In the genomic region with DNA sequence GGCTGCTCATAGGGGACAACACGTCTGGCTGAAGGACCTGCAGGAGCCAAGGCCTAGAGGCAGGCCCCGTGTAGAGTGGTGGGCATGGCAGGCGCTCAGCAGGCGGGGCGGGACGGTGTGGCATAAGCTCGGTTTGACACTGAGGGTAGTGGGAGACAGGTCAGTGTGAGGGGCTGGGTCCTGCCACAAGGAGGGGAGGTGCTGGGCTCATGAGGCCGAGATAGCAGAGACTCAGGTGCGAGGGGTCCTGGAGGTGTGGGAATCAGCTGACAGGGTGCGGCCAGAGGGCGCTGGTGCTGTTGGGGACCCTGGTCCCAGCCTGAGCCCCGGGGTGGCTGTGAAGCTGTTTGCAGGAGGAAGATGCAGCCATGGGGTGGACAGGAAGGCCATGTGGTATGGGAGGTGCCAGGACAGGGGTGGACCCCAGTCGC, we compare ENCODE assay signal across 27 cellular contexts. TPM values are rescaled to one million over a fixed set of nuclear protein-coding genes. Genes with fewer than 3 reads are reported as not detected.
DNase-seq lines count a peak whose midpoint lies in the region; ATAC-seq and TF ChIP-seq lines count a peak whose summit lies in the region.
"Had no signal": no experiment of that assay in that cellular context is flagged by ENCODE, and none has a peak within 500 bp of the region (broad histone marks: within the 10 kb centered on the region; RNA-seq: fewer than 3 reads in every experiment).

No MANE protein-coding gene starts in this region.

- TF ChIP-seq EP300 in sigmoid colon (IDR thresholded peaks at IDR 0.05), result no peak

- H3K4me1 ChIP-seq in left ventricle myocardium inferior (no peaks in the 10 kb centered on the region), lower lobe of right lung (no peaks in the 10 kb centered on the region), sigmoid colon (no peaks in the 10 kb centered on the region)
- no peaks in the 10 kb centered on the region for H3K4me1 ChIP-seq in CD8-positive, alpha-beta T cell (ENCODE audit: insufficient read depth, low read length)
- H3K4me1 ChIP-seq: BE2C, HAP-1 had no signal

- H3K4me1 Mint-ChIP-seq in glutamatergic neuron (ENCODE audit: low read depth, unreplicated experiment), result peaks cover 2% of the 10 kb centered on the region
- H3K4me1 Mint-ChIP-seq in CD8-positive, alpha-beta T cell (ENCODE audit: low read depth), result no peaks in the 10 kb centered on the region
- H3K4me1 Mint-ChIP-seq: CD4-positive, CD25-positive, alpha-beta regulatory T cell had no signal

- DNase-seq in cardiac septum (ENCODE audit: low spot score) (peak; percentile 63), left ventricle myocardium inferior (no peak), glutamatergic neuron (peak; percentile 2), lower lobe of right lung (peak; percentile 37), sigmoid colon (peak; percentile 41), DMS53 treated with DMSO at 0.1 percent for 48 hours (lab: John Stamatoyannopoulos, UW; ENCODE audit: unreplicated experiment) (no peak), DMS79 treated with DMSO at 0.1 percent for 48 hours (lab: John Stamatoyannopoulos, UW) (no peak)
- no peak for DNase-seq in CD8-positive, alpha-beta T cell
- DNase-seq: BE2C; CD4-positive, CD25-positive, alpha-beta regulatory T cell; COR-L47; DND-41; GM23248; MM.1S; NCI-H1092; NCI-H1436; NCI-H187 treated with DMSO at 0.1 percent for 48 hours; NCI-H2107; NCI-H446 treated with DMSO at 0.1 percent for 48 hours; NCI-H526 treated with DMSO at 0.1 percent for 48 hours; PC-3; SHP77 treated with DMSO at 0.1 percent for 48 hours had no signal

- WGBS in sigmoid colon, 2 donors, result 90 to 92% methylated on average over 13 of the region's 13 CpGs

- no peak for TF ChIP-seq POLR2A in sigmoid colon (IDR thresholded peaks at IDR 0.05)

- H3K36me3 ChIP-seq in left ventricle myocardium inferior (no peaks in the 10 kb centered on the region), lower lobe of right lung (no peaks in the 10 kb centered on the region), sigmoid colon (no peaks in the 10 kb centered on the region)
- no peaks in the 10 kb centered on the region for H3K36me3 ChIP-seq in CD8-positive, alpha-beta T cell (ENCODE audit: insufficient read depth, low read length)
- H3K36me3 ChIP-seq: BE2C, HAP-1 had no signal

- H3K27ac ChIP-seq in left ventricle myocardium inferior (replicated peaks) (no peak overlapping the region), lower lobe of right lung (no peak overlapping the region), sigmoid colon (no peak overlapping the region)
- no peak overlapping the region for H3K27ac ChIP-seq in CD8-positive, alpha-beta T cell (ENCODE audit: low read depth, low read length)
- H3K27ac ChIP-seq: GM23248 had no signal

- peaks cover 41% of the 10 kb centered on the region for H3K27me3 ChIP-seq in left ventricle myocardium inferior (ENCODE audit: low read depth)
- H3K27me3 ChIP-seq in lower lobe of right lung (ENCODE audit: low read depth), result no peaks in the 10 kb centered on the region
- H3K27me3 ChIP-seq in sigmoid colon, result no peaks in the 10 kb centered on the region
- no peaks in the 10 kb centered on the region for H3K27me3 ChIP-seq in CD8-positive, alpha-beta T cell (ENCODE audit: insufficient read depth, low read length)
- H3K27me3 ChIP-seq: BE2C had no signal

- no peak overlapping the region for H3K4me3 Mint-ChIP-seq in glutamatergic neuron (ENCODE audit: unreplicated experiment)
- H3K4me3 Mint-ChIP-seq in CD8-positive, alpha-beta T cell, result no peak overlapping the region
- H3K4me3 Mint-ChIP-seq: CD4-positive, CD25-positive, alpha-beta regulatory T cell had no signal

- ATAC-seq in lower lobe of right lung, result no peak
- no peak for ATAC-seq in CD8-positive, alpha-beta T cell
- ATAC-seq: K562, PC-3 had no signal

- intact Hi-C loops in cardiac septum (cut with DNase I) (no loop called here), left ventricle myocardium inferior (cut with micrococcal nuclease) (no loop called here), lower lobe of right lung (cut with DNase I) (no loop called here), sigmoid colon (cut with DNase I) (no loop called here)
- intact Hi-C loops in CD8-positive, alpha-beta T cell (cut with DNase I, micrococcal nuclease), result no loop called here

- peaks cover 3% of the 10 kb centered on the region for H3K9me3 Mint-ChIP-seq in glutamatergic neuron (ENCODE audit: unreplicated experiment)
- no peaks in the 10 kb centered on the region for H3K9me3 Mint-ChIP-seq in CD8-positive, alpha-beta T cell

- TF ChIP-seq CTCF in left ventricle myocardium inferior (IDR thresholded peaks at IDR 0.05; ENCODE audit: borderline replicate concordance) (no peak), glutamatergic neuron (IDR thresholded peaks at IDR 0.05; ENCODE audit: partially characterized antibody, unreplicated experiment) (no peak), lower lobe of right lung (IDR thresholded peaks at IDR 0.05) (no peak), sigmoid colon (IDR thresholded peaks at IDR 0.05) (no peak)
- no peak for TF ChIP-seq CTCF in CD8-positive, alpha-beta T cell (IDR thresholded peaks at IDR 0.05)

- POLR2A ChIA-PET in CD8-positive, alpha-beta T cell (lab: Charles Lee), result no interaction called here

- no peaks in the 10 kb centered on the region for H3K36me3 Mint-ChIP-seq in glutamatergic neuron (ENCODE audit: unreplicated experiment)
- H3K36me3 Mint-ChIP-seq in CD8-positive, alpha-beta T cell, result no peaks in the 10 kb centered on the region
- H3K36me3 Mint-ChIP-seq: CD4-positive, CD25-positive, alpha-beta regulatory T cell had no signal

- CTCF ChIA-PET in CD8-positive, alpha-beta T cell (lab: Charles Lee), result no interaction called here

- H3K9me3 ChIP-seq in left ventricle myocardium inferior (replicated peaks), result no peaks in the 10 kb centered on the region
- no peaks in the 10 kb centered on the region for H3K9me3 ChIP-seq in lower lobe of right lung
- no peaks in the 10 kb centered on the region for H3K9me3 ChIP-seq in sigmoid colon
- no peaks in the 10 kb centered on the region for H3K9me3 ChIP-seq in CD8-positive, alpha-beta T cell (ENCODE audit: low read length)
- H3K9me3 ChIP-seq: BE2C, HAP-1 had no signal

- peaks cover 8% of the 10 kb centered on the region for H3K27me3 Mint-ChIP-seq in glutamatergic neuron (ENCODE audit: unreplicated experiment)
- no peaks in the 10 kb centered on the region for H3K27me3 Mint-ChIP-seq in CD8-positive, alpha-beta T cell (ENCODE audit: low read depth)
- H3K27me3 Mint-ChIP-seq: CD4-positive, CD25-positive, alpha-beta regulatory T cell had no signal

- H3K27ac Mint-ChIP-seq in glutamatergic neuron (ENCODE audit: unreplicated experiment), result no peak overlapping the region
- no peak overlapping the region for H3K27ac Mint-ChIP-seq in CD8-positive, alpha-beta T cell

- H3K4me3 ChIP-seq in left ventricle myocardium inferior, result no peak overlapping the region
- H3K4me3 ChIP-seq in lower lobe of right lung, result no peak overlapping the region
- no peak overlapping the region for H3K4me3 ChIP-seq in sigmoid colon
- no peak overlapping the region for H3K4me3 ChIP-seq in CD8-positive, alpha-beta T cell (ENCODE audit: low read depth, low read length)
- H3K4me3 ChIP-seq: GM23248, HAP-1, K562 had no signal

RNA-seq across cellular contexts. Expression of a gene that starts 6.7 kb away (rescaled TPM):
- total RNA-seq in cardiac septum, result not detected
- total RNA-seq in left ventricle myocardium inferior, result not detected
- total RNA-seq in glutamatergic neuron (ENCODE audit: unreplicated experiment), result not detected
- total RNA-seq in lower lobe of right lung, result not detected
- not detected for total RNA-seq in sigmoid colon
- not detected for polyA plus RNA-seq in sigmoid colon
- total RNA-seq in CD8-positive, alpha-beta T cell, result not detected
- total RNA-seq: A673; CD4-positive, CD25-positive, alpha-beta regulatory T cell; GM23248; K562; LHCN-M2; PC-3; RPMI7951 had no signal
- polyA plus RNA-seq: CD4-positive, CD25-positive, alpha-beta regulatory T cell; GM23248; K562 had no signal

RNA-seq across cellular contexts. Expression of a gene that starts 41.9 kb away (rescaled TPM):
- not detected for total RNA-seq in cardiac septum
- total RNA-seq in left ventricle myocardium inferior, result not detected
- total RNA-seq in glutamatergic neuron (ENCODE audit: unreplicated experiment), result not detected
- not detected for total RNA-seq in lower lobe of right lung
- total RNA-seq in sigmoid colon, result not detected
- under 1 TPM in 2 of 3 donors, not detected in 1; 0.04 to 0.46 TPM for polyA plus RNA-seq in sigmoid colon
- not detected for total RNA-seq in CD8-positive, alpha-beta T cell
- total RNA-seq: A673; CD4-positive, CD25-positive, alpha-beta regulatory T cell; GM23248; K562; LHCN-M2; PC-3; RPMI7951 had no signal
- polyA plus RNA-seq: CD4-positive, CD25-positive, alpha-beta regulatory T cell; GM23248 had no signal

Comparison
In these comparisons a context has a peak if more than half of its experiments do, and no peak if none do; other contexts are left out.
1. DNase-seq: peak in cardiac septum (single experiment), glutamatergic neuron (single experiment), lower lobe of right lung (single experiment) and sigmoid colon (single experiment); none in left ventricle myocardium inferior (single experiment), CD8-positive, alpha-beta T cell (0 of 7), DMS53 treated with DMSO at 0.1 percent for 48 hours (single experiment) and DMS79 treated with DMSO at 0.1 percent for 48 hours (single experiment).